In the genomic region with DNA sequence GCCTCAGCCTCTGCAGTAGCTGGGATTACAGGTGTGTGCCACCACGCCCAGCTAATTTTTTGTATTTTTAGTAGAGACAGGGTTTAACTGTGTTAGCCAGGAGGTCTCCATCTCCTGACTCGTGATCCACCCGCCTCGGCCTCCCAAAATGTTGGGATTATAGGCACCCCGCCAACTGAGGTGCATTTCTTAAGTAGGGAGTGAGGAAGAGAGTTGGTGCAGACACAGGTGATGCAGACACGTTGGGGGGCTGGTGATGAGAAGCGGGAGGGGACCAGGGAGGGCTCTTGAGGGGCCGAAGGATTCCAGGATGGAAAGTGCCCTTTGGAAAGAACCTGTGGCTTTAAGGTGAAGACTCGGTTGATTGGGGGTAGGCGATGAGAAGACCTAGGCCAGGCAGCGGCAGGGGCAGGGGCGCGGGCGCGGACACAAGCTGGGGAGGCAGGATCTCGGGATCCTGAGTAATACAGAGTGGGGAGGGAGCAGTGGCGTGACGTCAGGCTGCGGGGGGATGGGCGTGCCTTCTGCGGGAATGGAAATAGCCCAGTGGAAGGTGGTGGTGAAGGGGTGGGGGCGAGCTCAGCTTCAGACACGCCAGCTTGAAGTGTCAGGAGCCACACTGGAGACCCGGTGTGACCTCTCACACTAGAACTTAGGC, we compare ENCODE assay signal across 8 cellular contexts. TPM values are rescaled to one million over a fixed set of nuclear protein-coding genes. Genes with fewer than 3 reads are reported as not detected.
A peak's percentile ranks its signal among the peaks of the same experiment; 100 is the strongest.
DNase-seq lines count a peak whose midpoint lies in the region; ATAC-seq, FAIRE-seq and TF ChIP-seq lines count a peak whose summit lies in the region.

No MANE protein-coding gene starts in this region.

- H3K36me3 ChIP-seq in H7 (replicated peaks; ENCODE audit: control insufficient read depth, insufficient read depth, low read length) (no peaks in the 10 kb centered on the region), bronchial epithelial cell (ENCODE audit: control insufficient read depth, insufficient read depth, low read length) (peaks cover 4% of the 10 kb centered on the region)

- peak; percentile 86 for DNase-seq in H7
- DNase-seq in bronchial epithelial cell (ENCODE audit: low read depth) = peak; percentile 42
- DNase-seq in kidney tubule cell (ENCODE audit: low spot score) = peak; percentile 40
- DNase-seq in COLO829 (ENCODE audit: low spot score) = no peak
- no peak for DNase-seq in NCI-H2029 treated with DMSO at 0.1 percent for 48 hours (lab: John Stamatoyannopoulos, UW)

- H3K4me1 Mint-ChIP-seq in stimulated activated memory B cell treated with anti-CD40 and anti-IgM and Interleukin-4, amounts not matched to agents 10 μg/mL and 1 μg/mL and 100 μg/mL, for 72 hours = peaks cover 82% of the 10 kb centered on the region

- no peaks in the 10 kb centered on the region for H3K27me3 Mint-ChIP-seq in stimulated activated memory B cell treated with anti-CD40 and anti-IgM and Interleukin-4, amounts not matched to agents 10 μg/mL and 1 μg/mL and 100 μg/mL, for 72 hours

- peak overlapping the region; percentile 87 for H3K27ac Mint-ChIP-seq in stimulated activated memory B cell treated with anti-CD40 and anti-IgM and Interleukin-4, amounts not matched to agents 10 μg/mL and 1 μg/mL and 100 μg/mL, for 72 hours

- no peak for FAIRE-seq in bronchial epithelial cell (lab: Jason Lieb, UNC)

- no peak for ATAC-seq in stimulated activated memory B cell treated with anti-CD40 and anti-IgM and Interleukin-4, amounts not matched to agents 10 μg/mL and 1 μg/mL and 100 μg/mL, for 72 hours
- no peak for ATAC-seq in GM19463 (IDR thresholded peaks at IDR 0.05; ENCODE audit: unreplicated experiment)
- ATAC-seq in GM18505 (IDR thresholded peaks at IDR 0.05; ENCODE audit: unreplicated experiment) = no peak

- H3K36me3 Mint-ChIP-seq in stimulated activated memory B cell treated with anti-CD40 and anti-IgM and Interleukin-4, amounts not matched to agents 10 μg/mL and 1 μg/mL and 100 μg/mL, for 72 hours = peaks cover 7% of the 10 kb centered on the region

- no peak overlapping the region for H3K4me3 Mint-ChIP-seq in stimulated activated memory B cell treated with anti-CD40 and anti-IgM and Interleukin-4, amounts not matched to agents 10 μg/mL and 1 μg/mL and 100 μg/mL, for 72 hours

- no peak for TF ChIP-seq CTCF in bronchial epithelial cell (IDR thresholded peaks at IDR 0.05; ENCODE audit: insufficient read depth, low read length, severe bottlenecking)

- H3K4me3 ChIP-seq in H7 (ENCODE audit: insufficient read depth, low read depth, low read length) = no peak overlapping the region
- no peak overlapping the region for H3K4me3 ChIP-seq in bronchial epithelial cell (ENCODE audit: low read depth, low read length)

- TF ChIP-seq POLR2A in GM18505 (IDR thresholded peaks at IDR 0.05; ENCODE audit: borderline replicate concordance, extremely low read depth, insufficient read depth, insufficient read length) = no peak

- H3K27me3 ChIP-seq in H7 (ENCODE audit: control insufficient read depth, insufficient read depth, low read length) (peaks cover 1% of the 10 kb centered on the region; the same call in 1 of the 2 replicates), bronchial epithelial cell (ENCODE audit: control insufficient read depth, insufficient read depth, low read length) (no peaks in the 10 kb centered on the region)

- H3K9me3 Mint-ChIP-seq in stimulated activated memory B cell treated with anti-CD40 and anti-IgM and Interleukin-4, amounts not matched to agents 10 μg/mL and 1 μg/mL and 100 μg/mL, for 72 hours = no peaks in the 10 kb centered on the region

RNA-seq across cellular contexts. Expression of a gene that starts 2.5 kb away (rescaled TPM):
- 40.5 and 56.4 TPM in 2 replicates for total RNA-seq in H7 (2014; rRNA removed; shearing (Covaris generic))
- total RNA-seq in bronchial epithelial cell = 7.9 and 13.2 TPM in 2 replicates

RNA-seq across cellular contexts. Expression of a gene that starts 8.9 kb away (rescaled TPM):
- 50.5 and 62.3 TPM in 2 replicates for total RNA-seq in H7 (2014; rRNA removed; shearing (Covaris generic))
- total RNA-seq in bronchial epithelial cell = 27.7 and 35.8 TPM in 2 replicates

RNA-seq across cellular contexts. Expression of a gene that starts 20.0 kb away (rescaled TPM):
- total RNA-seq in H7 (2014; rRNA removed; shearing (Covaris generic)) = not detected in 2 replicates
- 0.26 TPM in 1 of 2 replicates, not detected in the other for total RNA-seq in bronchial epithelial cell

RNA-seq across cellular contexts. Expression of a gene that starts 26.6 kb away (rescaled TPM):
- total RNA-seq in H7 (2014; rRNA removed; shearing (Covaris generic)) = 11.4 and 21.7 TPM in 2 replicates
- 11.8 and 17.7 TPM in 2 replicates for total RNA-seq in bronchial epithelial cell

RNA-seq across cellular contexts. Expression of a gene that starts 36.3 kb away (rescaled TPM):
- 12.3 and 13.5 TPM in 2 replicates for total RNA-seq in H7 (2014; rRNA removed; shearing (Covaris generic))
- total RNA-seq in bronchial epithelial cell = 4.7 and 5.4 TPM in 2 replicates

Comparison
In these comparisons a context has a peak if more than half of its experiments do, and no peak if none do; other contexts are left out.
1. DNase-seq: peak in H7 (single experiment), bronchial epithelial cell (single experiment) and kidney tubule cell (single experiment); none in COLO829 (single experiment) and NCI-H2029 treated with DMSO at 0.1 percent for 48 hours (single experiment).